In genomic region chr18:6158958-6159357, GRCh38 we compare ENCODE assay signal across 28 cellular contexts.
"Had no signal": no experiment of that assay in that cellular context is flagged by ENCODE, and none has a peak within 500 bp of the region (broad histone marks: within the 10 kb centered on the region; RNA-seq: fewer than 3 reads in every experiment).

No MANE protein-coding gene starts in this region.

- ATAC-seq: effector memory CD8-positive, alpha-beta T cell; esophagus mucosa; foreskin keratinocyte; gastrocnemius medialis; gastroesophageal sphincter; heart right ventricle had no signal

- H3K36me3 ChIP-seq: colonic mucosa, esophagus muscularis mucosa, gastrocnemius medialis, gastroesophageal sphincter, heart left ventricle, heart right ventricle had no signal

- H3K9me3 ChIP-seq: colonic mucosa, gastrocnemius medialis had no signal

- DNase-seq: colonic mucosa; cortex of kidney; dermis blood vessel endothelial cell; dorsolateral prefrontal cortex; effector CD4-positive, alpha-beta T cell; effector CD8-positive, alpha-beta T cell; effector memory CD4-positive, alpha-beta T cell; effector memory CD8-positive, alpha-beta T cell; endodermal cell; erythroblast; esophagus squamous epithelium; foreskin fibroblast; foreskin keratinocyte; foreskin melanocyte; gastrocnemius medialis; glutamatergic neuron; head of caudate nucleus; heart left ventricle; heart right ventricle had no signal

- FAIRE-seq: colon, endometrium, endothelial cell of umbilical vein, frontal cortex had no signal

- H3K4me1 ChIP-seq: colonic mucosa, esophagus muscularis mucosa, esophagus squamous epithelium, foreskin keratinocyte, gastrocnemius medialis, gastroesophageal sphincter, heart right ventricle had no signal

- H3K4me3 ChIP-seq: colonic mucosa, coronary artery, dorsolateral prefrontal cortex, esophagus muscularis mucosa, esophagus squamous epithelium, gastrocnemius medialis, gastroesophageal sphincter, heart left ventricle, heart right ventricle had no signal

- H3K27me3 ChIP-seq: colonic mucosa, dorsolateral prefrontal cortex, esophagus muscularis mucosa, esophagus squamous epithelium, foreskin keratinocyte, gastrocnemius medialis, gastroesophageal sphincter, heart left ventricle, heart right ventricle had no signal

- H3K27ac ChIP-seq: colonic mucosa, coronary artery, dorsolateral prefrontal cortex, epithelial cell of prostate, esophagus muscularis mucosa, esophagus squamous epithelium, foreskin keratinocyte, gastrocnemius medialis, gastroesophageal sphincter, heart left ventricle, heart right ventricle had no signal
